In genomic region chrY:18718714-18719113, GRCh38 we compare ENCODE assay signal across 8 cellular contexts.
A peak's percentile ranks its signal among the peaks of the same experiment; 100 is the strongest.
DNase-seq lines count a peak whose midpoint lies in the region; ATAC-seq lines count a peak whose summit lies in the region.
"Not testable (repeated sequence)": the region's sequence is repeated elsewhere in the genome, so short reads cannot be mapped to it uniquely, and the experiment has no call there.

No MANE protein-coding gene starts in this region.

- not testable (repeated sequence) for H3K4me3 Mint-ChIP-seq in stimulated activated effector memory CD8-positive, alpha-beta T cell treated with anti-CD3 and anti-CD28 coated beads, Interleukin-12 subunit alpha, Interleukin-12 subunit beta, amount 100 ng/mL, for 72 hours

- DNase-seq in stimulated activated effector memory CD8-positive, alpha-beta T cell treated with anti-CD3 and anti-CD28 coated beads, Interleukin-12 subunit alpha, Interleukin-12 subunit beta, amount 100 ng/mL, for 72 hours (ENCODE audit: low spot score in 2 of 2) = not testable (repeated sequence)

- H3K4me1 Mint-ChIP-seq in stimulated activated effector memory CD8-positive, alpha-beta T cell treated with anti-CD3 and anti-CD28 coated beads, Interleukin-12 subunit alpha, Interleukin-12 subunit beta, amount 100 ng/mL, for 72 hours = not testable (repeated sequence)

- H3K36me3 Mint-ChIP-seq in stimulated activated effector memory CD8-positive, alpha-beta T cell treated with anti-CD3 and anti-CD28 coated beads, Interleukin-12 subunit alpha, Interleukin-12 subunit beta, amount 100 ng/mL, for 72 hours = not testable (repeated sequence)

- H3K9me3 Mint-ChIP-seq in stimulated activated effector memory CD8-positive, alpha-beta T cell treated with anti-CD3 and anti-CD28 coated beads, Interleukin-12 subunit alpha, Interleukin-12 subunit beta, amount 100 ng/mL, for 72 hours = not testable (repeated sequence)

- ATAC-seq in GM18498 (IDR thresholded peaks at IDR 0.05; ENCODE audit: unreplicated experiment) (peak; percentile 82), GM19043 (IDR thresholded peaks at IDR 0.05; ENCODE audit: low read depth, unreplicated experiment) (peak; percentile 70), GM21423 (IDR thresholded peaks at IDR 0.05; ENCODE audit: unreplicated experiment) (peak; percentile 53), HG02610 (IDR thresholded peaks at IDR 0.05; ENCODE audit: unreplicated experiment) (peak; percentile 92), HG02884 (IDR thresholded peaks at IDR 0.05; ENCODE audit: unreplicated experiment) (peak; percentile 90), HG03066 (IDR thresholded peaks at IDR 0.05; ENCODE audit: low read depth, unreplicated experiment) (peak; percentile 91), HG03469 (IDR thresholded peaks at IDR 0.05; ENCODE audit: unreplicated experiment) (peak; percentile 91)
- ATAC-seq in stimulated activated effector memory CD8-positive, alpha-beta T cell treated with anti-CD3 and anti-CD28 coated beads, Interleukin-12 subunit alpha, Interleukin-12 subunit beta, amount 100 ng/mL, for 72 hours = peak; percentile 54

- H3K27ac Mint-ChIP-seq in stimulated activated effector memory CD8-positive, alpha-beta T cell treated with anti-CD3 and anti-CD28 coated beads, Interleukin-12 subunit alpha, Interleukin-12 subunit beta, amount 100 ng/mL, for 72 hours = not testable (repeated sequence)
